ENCODE assay signal across 10 cellular contexts in genomic region chr10:33487014-33487776, GRCh38.
DNase-seq lines count a peak whose midpoint lies in the region; ATAC-seq, FAIRE-seq and TF ChIP-seq lines count a peak whose summit lies in the region.
"Had no signal": no experiment of that assay in that cellular context is flagged by ENCODE, and none has a peak within 500 bp of the region (broad histone marks: within the 10 kb centered on the region; RNA-seq: fewer than 3 reads in every experiment).

No MANE protein-coding gene starts in this region.

- no peak overlapping the region for H2AFZ ChIP-seq in GM12878 (ENCODE audit: control insufficient read depth, low read depth, low read length)

- SMC1A ChIA-PET in GM12878 (lab: Charles Lee; ENCODE audit: uncharacterized antibody, unreplicated experiment): interaction anchor here (0.7 to 4.3 kb wide), 7 partner anchors 10 to 257 kb away, joined by 3 to 19 read pairs (median 3); no protein-coding TSS in a partner anchor

- H3K36me3 ChIP-seq in GM12878 (ENCODE audit: control insufficient read depth in 2 of 2, insufficient read depth in 2 of 2, low read length in 1 of 2) (no peaks in the 10 kb centered on the region), aorta (ENCODE audit: control insufficient read depth in 1 of 2, insufficient read depth in 2 of 2, low read length in 1 of 2) (no peaks in the 10 kb centered on the region)

- 0 out of 2 replicates have a peak overlapping the region, but pooled peaks have one; percentile 27 for H3K4me2 ChIP-seq in GM12878 (ENCODE audit: control insufficient read depth, insufficient read depth)

- in situ Hi-C loops in KBM-7 (cut with MboI; ENCODE audit: low pct_unique_long_range_greater_than_20kb, low sequenced_read_pairs): no loop called here
- in situ Hi-C loops in GM12878 (cut with MboI): no loop called here

- intact Hi-C loops in GM12878 (cut with micrococcal nuclease; ENCODE audit: unreplicated experiment) (no loop called here), aorta (cut with DNase I) (no loop called here)

- DNase-seq in Daoy (ENCODE audit: low read depth): peak; percentile 17
- peak; percentile 14 for DNase-seq in KBM-7
- DNase-seq in GM12878 (ENCODE audit: low read depth, low spot score): no peak
- peak; percentile 14 for DNase-seq in myocyte (ENCODE audit: low read depth)
- DNase-seq in aorta: no peak
- no peak for DNase-seq in HT-29 (ENCODE audit: low spot score)
- DNase-seq: body of pancreas, NCI-H1417 treated with DMSO at 0.1 percent for 48 hours had no signal

- no peak overlapping the region for H3K9ac ChIP-seq in GM12878 (ENCODE audit: control insufficient read depth, insufficient read depth, low read length)

- RAD21 ChIA-PET in GM12878 (lab: Charles Lee; ENCODE audit: unreplicated experiment): interaction anchor here (1.0 to 2.1 kb wide), 4 partner anchors 10 to 154 kb away, joined by 3 to 6 read pairs (median 4); no protein-coding TSS in a partner anchor

- no peak for FAIRE-seq in GM12878 (lab: Jason Lieb, UNC)
- FAIRE-seq: TTC549 had no signal

- no TSS peak for BruUV-seq in GM12878 (replicated peaks; lab: Mats Ljungman, UMichigan)

- CTCF ChIA-PET in GM12878 (lab: Yijun Ruan, JAX): interaction anchor here (0.7 to 1.5 kb wide), 3 partner anchors 10 to 20 kb away, joined by 3 to 7 read pairs (median 3); no protein-coding TSS in a partner anchor

- no peak overlapping the region for H3K4me3 ChIP-seq in GM12878
- H3K4me3 ChIP-seq in aorta (ENCODE audit: low read length in 2 of 2): peak overlapping the region in 1 of 2 donors; percentile 34
- H3K4me3 ChIP-seq: body of pancreas had no signal

- peak; percentile 32 for ATAC-seq in GM12878
- ATAC-seq in GM18505 (IDR thresholded peaks at IDR 0.05; ENCODE audit: unreplicated experiment): no peak
- no peak for ATAC-seq in aorta (ENCODE audit: low FRiP score)
- ATAC-seq: body of pancreas had no signal

- TF ChIP-seq EP300 in GM12878 (IDR thresholded peaks at IDR 0.05; ENCODE audit: borderline replicate concordance in 1 of 2, control insufficient read depth in 1 of 2, low read depth in 2 of 2, low read length in 2 of 2): no peak

- no peaks in the 10 kb centered on the region for H3K27me3 ChIP-seq in GM12878 (replicated peaks in 1 of 2; ENCODE audit: control insufficient read depth in 2 of 2, insufficient read depth in 2 of 2, low read length in 1 of 2)
- no peaks in the 10 kb centered on the region for H3K27me3 ChIP-seq in aorta (ENCODE audit: control insufficient read depth in 1 of 2, insufficient read depth in 2 of 2, low read length in 1 of 2)
- H3K27me3 ChIP-seq: body of pancreas had no signal

- H3K9me3 ChIP-seq in GM12878 (replicated peaks; ENCODE audit: control insufficient read depth, insufficient read depth, low read length) (no peaks in the 10 kb centered on the region; the same call in 2 of the 3 replicates), aorta (ENCODE audit: control insufficient read depth, low read length) (no peaks in the 10 kb centered on the region)
- H3K9me3 ChIP-seq: body of pancreas had no signal

- no peaks in the 10 kb centered on the region for H4K20me1 ChIP-seq in GM12878 (ENCODE audit: control insufficient read depth, insufficient read depth)

- TF ChIP-seq POLR2A in GM12878 (IDR thresholded peaks at IDR 0.05; ENCODE audit: low read depth, low read length): no peak
- TF ChIP-seq POLR2A in GM18505 (IDR thresholded peaks at IDR 0.05; ENCODE audit: borderline replicate concordance, extremely low read depth, insufficient read depth, insufficient read length): no peak

- no peaks in the 10 kb centered on the region for H3K4me1 ChIP-seq in GM12878 (ENCODE audit: control insufficient read depth, insufficient read depth, low read length)
- H3K4me1 ChIP-seq in aorta (ENCODE audit: control insufficient read depth in 1 of 2, insufficient read depth in 2 of 2, low read length in 2 of 2): peaks cover 3 to 4% of the 10 kb centered on the region in 2 donors
- H3K4me1 ChIP-seq: body of pancreas had no signal

- no peak for TF ChIP-seq CTCF in GM12878 (IDR thresholded peaks at IDR 0.05 in 2 of 3, conservative IDR thresholded peaks at IDR 0.05 in 1 of 3; ENCODE audit: control insufficient read depth in 2 of 3, extremely low read depth in 1 of 3, insufficient read depth in 1 of 3, low read depth in 3 of 3, low read length in 3 of 3)

- POLR2A ChIA-PET in GM12878 (lab: Charles Lee): interaction anchor here (1.6 kb wide), 1 partner anchor 19 kb away, joined by 7 read pairs; no protein-coding TSS in a partner anchor

- TF ChIP-seq RAD21 in GM12878 (IDR thresholded peaks at IDR 0.05; ENCODE audit: insufficient read depth, low read depth, low read length): no peak

- H3K79me2 ChIP-seq in GM12878 (ENCODE audit: control insufficient read depth, insufficient read depth, low read length): no peaks in the 10 kb centered on the region

- WGBS in GM12878 (ENCODE audit: insufficient coverage, insufficient replicate concordance, low lambda C conversion rate, missing lambda C conversion rate): 16% methylated on average over 4 of the region's 4 CpGs
- WGBS in aorta, 2 donors: 36 to 41% methylated on average over 4 of the region's 4 CpGs

- H3K27ac ChIP-seq in GM12878 (ENCODE audit: control insufficient read depth, insufficient read depth) (no peak overlapping the region), aorta (ENCODE audit: low read depth in 1 of 2, low read length in 2 of 2) (no peak overlapping the region)
- H3K27ac ChIP-seq: body of pancreas had no signal

TF ChIP-seq in GM12878, 131 proteins besides CTCF, POLR2A, EP300 and RAD21 (continues in another document):
- no peak for TF ChIP-seq NR2C2 (IDR thresholded peaks at IDR 0.05; ENCODE audit: borderline replicate concordance, control insufficient read depth, insufficient read length, low read depth)
- no peak for TF ChIP-seq IRF5 (IDR thresholded peaks at IDR 0.05; ENCODE audit: borderline replicate concordance)
- no peak for TF ChIP-seq ETV6 (conservative IDR thresholded peaks at IDR 0.05 in 1 of 2, IDR thresholded peaks at IDR 0.05 in 1 of 2; ENCODE audit: borderline replicate concordance in 1 of 2, low read depth in 1 of 2)
- no peak for TF ChIP-seq E2F8 (IDR thresholded peaks at IDR 0.05; ENCODE audit: low read depth, partially characterized antibody)
- TF ChIP-seq USF1 (IDR thresholded peaks at IDR 0.05; ENCODE audit: borderline replicate concordance, extremely low read length, insufficient read depth, low read depth, low read length): no peak
- TF ChIP-seq ZZZ3 (IDR thresholded peaks at IDR 0.05; ENCODE audit: control insufficient read depth, insufficient read length, low read depth): no peak
- no peak for TF ChIP-seq RUNX3 (IDR thresholded peaks at IDR 0.05; ENCODE audit: low read length)
- TF ChIP-seq SIX5 (IDR thresholded peaks at IDR 0.05; ENCODE audit: low read depth, low read length, severe bottlenecking): no peak
- TF ChIP-seq FOXM1 (IDR thresholded peaks at IDR 0.05; ENCODE audit: low read depth, low read length): no peak
- no peak for TF ChIP-seq FOS (IDR thresholded peaks at IDR 0.05; ENCODE audit: borderline replicate concordance, extremely low read depth, insufficient read length)
- no peak for TF ChIP-seq MEF2B (IDR thresholded peaks at IDR 0.05; ENCODE audit: partially characterized antibody, poor library complexity, severe bottlenecking)
- TF ChIP-seq ZBED1 (IDR thresholded peaks at IDR 0.05; ENCODE audit: borderline replicate concordance): no peak

Comparison
In these comparisons a context has a peak if more than half of its experiments do, and no peak if none do; other contexts are left out.
1. DNase-seq: peak in Daoy (single experiment), KBM-7 (single experiment) and myocyte (single experiment); none in GM12878 (single experiment), aorta (0 of 2) and HT-29 (single experiment).